In the genomic region with DNA sequence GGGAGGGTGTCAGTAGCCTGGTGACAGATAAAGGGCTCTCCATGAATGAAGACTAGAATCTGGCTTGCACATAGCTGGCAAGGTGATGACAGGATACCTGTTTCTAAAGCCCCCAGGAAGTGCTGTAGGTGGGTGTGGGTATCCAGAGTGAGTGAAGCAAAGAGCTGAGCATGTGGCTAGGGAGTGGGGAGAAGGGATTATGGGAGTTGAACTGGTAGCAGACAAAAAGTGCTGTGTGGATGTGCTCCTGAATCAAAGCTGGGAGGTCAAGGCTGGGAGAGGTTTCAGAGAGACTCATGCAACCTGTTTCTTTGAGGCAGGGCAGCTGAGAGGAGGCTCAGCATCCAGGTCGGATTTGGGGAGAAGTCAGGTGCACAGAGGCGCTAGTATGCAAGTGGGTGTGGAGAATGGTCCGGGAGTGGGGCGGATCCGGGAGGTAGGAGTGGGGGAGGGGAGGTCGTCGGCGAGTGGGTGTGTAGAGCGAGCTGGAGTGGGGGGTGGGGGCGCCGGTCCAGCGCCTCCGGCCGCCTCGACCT, we compare ENCODE assay signal across 11 cellular contexts. TPM values are rescaled to one million over a fixed set of nuclear protein-coding genes. Genes with fewer than 3 reads are reported as not detected.
DNase-seq lines count a peak whose midpoint lies in the region; ATAC-seq and TF ChIP-seq lines count a peak whose summit lies in the region.
"Had no signal": no experiment of that assay in that cellular context is flagged by ENCODE, and none has a peak within 500 bp of the region (broad histone marks: within the 10 kb centered on the region; RNA-seq: fewer than 3 reads in every experiment).

No MANE protein-coding gene starts in this region.

- H3K9me3 ChIP-seq in muscle layer of duodenum (ENCODE audit: control insufficient read depth in 1 of 2, low read length in 2 of 2) = no peaks in the 10 kb centered on the region
- H3K9me3 ChIP-seq in thoracic aorta = no peaks in the 10 kb centered on the region

- ATAC-seq in thoracic aorta (ENCODE audit: insufficient number of reproducible peaks, low FRiP score, low read depth) (no peak), GM18502 (IDR thresholded peaks at IDR 0.05; ENCODE audit: poor library complexity, unreplicated experiment) (no peak)

- DNase-seq in NCI-H345 (lab: John Stamatoyannopoulos, UW) (peak; percentile 50), NCI-H345 treated with DMSO at 0.1 percent for 48 hours (lab: John Stamatoyannopoulos, UW; ENCODE audit: unreplicated experiment) (no peak), coronary artery (ENCODE audit: low spot score) (no peak), thoracic aorta (ENCODE audit: low spot score) (no peak), NCI-H2196 (lab: John Stamatoyannopoulos, UW; ENCODE audit: unreplicated experiment) (no peak), foreskin melanocyte (no peak)
- DNase-seq: central memory CD4-positive, alpha-beta T cell; NCI-H1048; SHP77 treated with DMSO at 0.1 percent for 48 hours had no signal

- H3K36me3 ChIP-seq in muscle layer of duodenum (ENCODE audit: control insufficient read depth in 1 of 2, insufficient read depth in 2 of 2, low read length in 2 of 2) (no peaks in the 10 kb centered on the region), thoracic aorta (no peaks in the 10 kb centered on the region)

- TF ChIP-seq CTCF in coronary artery (IDR thresholded peaks at IDR 0.05) (no peak), thoracic aorta (IDR thresholded peaks at IDR 0.05) (no peak)

- H3K27me3 ChIP-seq in muscle layer of duodenum (ENCODE audit: low read depth, low read length) (peaks cover 5% of the 10 kb centered on the region), thoracic aorta (replicated peaks; ENCODE audit: insufficient read depth) (no peaks in the 10 kb centered on the region)

- H3K27ac ChIP-seq in coronary artery (no peak overlapping the region), muscle layer of duodenum (ENCODE audit: low read length) (no peak overlapping the region), thoracic aorta (no peak overlapping the region)

- peaks cover 0 to 14% of the 10 kb centered on the region in 2 donors for H3K4me1 ChIP-seq in muscle layer of duodenum (ENCODE audit: control insufficient read depth in 1 of 2, insufficient read depth in 2 of 2, low read length in 2 of 2)
- peaks cover 3 to 13% of the 10 kb centered on the region in 2 donors for H3K4me1 ChIP-seq in thoracic aorta (ENCODE audit: control insufficient read depth in 1 of 2, low read depth in 2 of 2)

- H3K4me3 ChIP-seq in coronary artery (peak overlapping the region; percentile 63), muscle layer of duodenum (ENCODE audit: low read depth in 1 of 2, low read length in 2 of 2) (peak overlapping the region; percentile 12 to 59), thoracic aorta (peak overlapping the region; percentile 61)

RNA-seq across cellular contexts. Expression of a gene that starts 0.6 kb away (rescaled TPM):
- total RNA-seq in thoracic aorta = under 1 TPM; 0.41 to 0.42 TPM

RNA-seq across cellular contexts. Expression of a gene that starts 6.8 kb away (rescaled TPM):
- not detected for total RNA-seq in thoracic aorta
